In genomic region chr11:80899381-80899780, GRCh38 we compare ENCODE assay signal across 11 cellular contexts.
DNase-seq lines count a peak whose midpoint lies in the region; ATAC-seq, FAIRE-seq and TF ChIP-seq lines count a peak whose summit lies in the region.
"Had no signal": no experiment of that assay in that cellular context is flagged by ENCODE, and none has a peak within 500 bp of the region (broad histone marks: within the 10 kb centered on the region; RNA-seq: fewer than 3 reads in every experiment).

No MANE protein-coding gene starts in this region.

- H4K20me1 ChIP-seq in SK-N-SH (ENCODE audit: insufficient read depth) (no peaks in the 10 kb centered on the region), astrocyte (ENCODE audit: insufficient read depth, low read length) (no peaks in the 10 kb centered on the region)

- no peak for TF ChIP-seq POLR2A in testis (IDR thresholded peaks at IDR 0.05)

- H3K9ac ChIP-seq in SK-N-SH (no peak overlapping the region), astrocyte (ENCODE audit: low read length) (no peak overlapping the region)

- H3K27me3 Mint-ChIP-seq in astrocyte (ENCODE audit: low read depth, unreplicated experiment) (no peaks in the 10 kb centered on the region), Calu3 (ENCODE audit: unreplicated experiment) (no peaks in the 10 kb centered on the region)
- H3K27me3 Mint-ChIP-seq: activated CD8-positive, alpha-beta memory T cell treated with anti-CD3 and anti-CD28 coated beads, Interleukin-2, amount 10 ng/mL, durations not matched to agents 7 days and 5 days had no signal

- H3K36me3 ChIP-seq in SK-N-SH (replicated peaks in 1 of 2; ENCODE audit: control insufficient read depth in 1 of 2, insufficient read depth in 2 of 2, low read length in 1 of 2) (no peaks in the 10 kb centered on the region), MG63 (no peaks in the 10 kb centered on the region), astrocyte (ENCODE audit: insufficient read depth, low read length) (no peaks in the 10 kb centered on the region), testis (ENCODE audit: low read depth, missing control alignments) (no peaks in the 10 kb centered on the region)
- H3K36me3 ChIP-seq: cardiac muscle cell had no signal

- no peak for ATAC-seq in SK-N-SH treated with all-trans-retinoic acid at 6 μM for 48 hours
- ATAC-seq: activated CD8-positive, alpha-beta memory T cell treated with anti-CD3 and anti-CD28 coated beads, Interleukin-2, amount 10 ng/mL, durations not matched to agents 7 days and 5 days had no signal

- FAIRE-seq in astrocyte (lab: Jason Lieb, UNC), result no peak
- FAIRE-seq: small intestine had no signal

- TF ChIP-seq CTCF in SK-N-SH (IDR thresholded peaks at IDR 0.05), result no peak
- no peak for TF ChIP-seq CTCF in astrocyte (IDR thresholded peaks at IDR 0.05; ENCODE audit: insufficient read depth, low read depth, low read length)
- no peak for TF ChIP-seq CTCF in retinal pigment epithelial cell (conservative IDR thresholded peaks at IDR 0.05; ENCODE audit: low read depth, low read length)
- no peak for TF ChIP-seq CTCF in Calu3 (IDR thresholded peaks at IDR 0.05; ENCODE audit: unreplicated experiment)
- no peak for TF ChIP-seq CTCF in testis (IDR thresholded peaks at IDR 0.05)

- 8% methylated on average over 1 of the region's 1 CpG for WGBS in SK-N-SH (ENCODE audit: low lambda C conversion rate)
- WGBS in testis, 2 donors, result 10 to 38% methylated on average over 1 of the region's 1 CpG

- no peak for TF ChIP-seq EP300 in SK-N-SH (IDR thresholded peaks at IDR 0.05; ENCODE audit: borderline replicate concordance in 1 of 2, low read depth in 1 of 2, low read length in 1 of 2)

- H3K79me2 ChIP-seq in SK-N-SH (ENCODE audit: insufficient read depth) (no peaks in the 10 kb centered on the region), astrocyte (ENCODE audit: insufficient read depth, low read length) (no peaks in the 10 kb centered on the region)

- H3K4me1 Mint-ChIP-seq in astrocyte (ENCODE audit: low read depth, unreplicated experiment) (no peaks in the 10 kb centered on the region), Calu3 (ENCODE audit: low read depth, unreplicated experiment) (no peaks in the 10 kb centered on the region)
- H3K4me1 Mint-ChIP-seq: activated CD8-positive, alpha-beta memory T cell treated with anti-CD3 and anti-CD28 coated beads, Interleukin-2, amount 10 ng/mL, durations not matched to agents 7 days and 5 days had no signal

- no peak overlapping the region for H3K4me3 ChIP-seq in SK-N-SH (ENCODE audit: low read depth in 2 of 2, low read length in 1 of 2)
- H3K4me3 ChIP-seq in MG63, result no peak overlapping the region
- no peak overlapping the region for H3K4me3 ChIP-seq in astrocyte (ENCODE audit: insufficient read depth, low read depth, low read length)
- H3K4me3 ChIP-seq in retinal pigment epithelial cell (ENCODE audit: low read length), result no peak overlapping the region
- H3K4me3 ChIP-seq in testis, result no peak overlapping the region
- H3K4me3 ChIP-seq: cardiac muscle cell had no signal

- no peaks in the 10 kb centered on the region for H3K27me3 ChIP-seq in SK-N-SH (ENCODE audit: insufficient read depth)
- no peaks in the 10 kb centered on the region; the same call in 1 of the 2 replicates for H3K27me3 ChIP-seq in MG63
- no peaks in the 10 kb centered on the region for H3K27me3 ChIP-seq in astrocyte (ENCODE audit: insufficient read depth, low read length)
- no peaks in the 10 kb centered on the region for H3K27me3 ChIP-seq in testis
- H3K27me3 ChIP-seq: cardiac muscle cell had no signal

- no peak overlapping the region for H2AFZ ChIP-seq in SK-N-SH (ENCODE audit: low read depth)
- no peak overlapping the region for H2AFZ ChIP-seq in astrocyte (ENCODE audit: low read depth, low read length)

- H3F3A ChIP-seq in SK-N-SH (replicated peaks; ENCODE audit: insufficient read depth), result no peaks in the 10 kb centered on the region

- H3K4me2 ChIP-seq in SK-N-SH (no peak overlapping the region), astrocyte (ENCODE audit: low read length) (no peak overlapping the region)

- no peaks in the 10 kb centered on the region for H3K9me3 ChIP-seq in SK-N-SH
- H3K9me3 ChIP-seq in MG63, result no peaks in the 10 kb centered on the region
- H3K9me3 ChIP-seq in astrocyte (ENCODE audit: insufficient read depth, low read depth, low read length), result no peaks in the 10 kb centered on the region
- H3K9me3 ChIP-seq in testis, result no peaks in the 10 kb centered on the region

- intact Hi-C loops in Calu3 (cut with micrococcal nuclease; ENCODE audit: unreplicated experiment) (no loop called here), testis (cut with DNase I; ENCODE audit: low total_unique reads) (no loop called here)

- CTCF ChIA-PET in SK-N-SH (lab: Yijun Ruan, JAX), result no interaction called here
- CTCF ChIA-PET in Calu3 (lab: Charles Lee), result no interaction called here

- H3K27ac ChIP-seq in SK-N-SH (ENCODE audit: low read depth in 2 of 2, low read length in 1 of 2) (no peak overlapping the region), astrocyte (ENCODE audit: low read depth, low read length) (no peak overlapping the region), testis (no peak overlapping the region)
- H3K27ac ChIP-seq: cardiac muscle cell had no signal

- no peaks in the 10 kb centered on the region for H3K36me3 Mint-ChIP-seq in astrocyte (ENCODE audit: low read depth, unreplicated experiment)
- H3K36me3 Mint-ChIP-seq in Calu3 (ENCODE audit: insufficient read depth, unreplicated experiment), result no peaks in the 10 kb centered on the region
- H3K36me3 Mint-ChIP-seq: activated CD8-positive, alpha-beta memory T cell treated with anti-CD3 and anti-CD28 coated beads, Interleukin-2, amount 10 ng/mL, durations not matched to agents 7 days and 5 days had no signal

- H3K27ac Mint-ChIP-seq in astrocyte (ENCODE audit: unreplicated experiment) (no peak overlapping the region), Calu3 (ENCODE audit: unreplicated experiment) (no peak overlapping the region)
- H3K27ac Mint-ChIP-seq: activated CD8-positive, alpha-beta memory T cell treated with anti-CD3 and anti-CD28 coated beads, Interleukin-2, amount 10 ng/mL, durations not matched to agents 7 days and 5 days had no signal

- TF ChIP-seq RAD21 in SK-N-SH (IDR thresholded peaks at IDR 0.05; ENCODE audit: low read length), result no peak

- no TSS peak for BruUV-seq in Calu3 (replicated peaks; lab: Mats Ljungman, UMichigan)

- H3K4me1 ChIP-seq in SK-N-SH (ENCODE audit: control insufficient read depth in 1 of 2, insufficient read depth in 2 of 2, low read depth in 1 of 2, low read length in 1 of 2) (no peaks in the 10 kb centered on the region), astrocyte (ENCODE audit: insufficient read depth, low read length) (no peaks in the 10 kb centered on the region), testis (no peaks in the 10 kb centered on the region)

- no peaks in the 10 kb centered on the region for H3K9me2 ChIP-seq in SK-N-SH

- POLR2A ChIA-PET in SK-N-SH (lab: Yijun Ruan, JAX), result no interaction called here

- H3K4me3 Mint-ChIP-seq in astrocyte (ENCODE audit: unreplicated experiment) (no peak overlapping the region), Calu3 (ENCODE audit: low read depth, unreplicated experiment) (no peak overlapping the region)
- H3K4me3 Mint-ChIP-seq: activated CD8-positive, alpha-beta memory T cell treated with anti-CD3 and anti-CD28 coated beads, Interleukin-2, amount 10 ng/mL, durations not matched to agents 7 days and 5 days had no signal

- DNase-seq in SK-N-SH (no peak), MG63 (peak; percentile 3), astrocyte (ENCODE audit: low read depth) (peak; percentile 8), retinal pigment epithelial cell (ENCODE audit: low read depth) (peak; percentile 33), T-helper 1 cell (no peak), Calu3 (no peak), testis (no peak)
- DNase-seq: activated CD8-positive, alpha-beta memory T cell treated with anti-CD3 and anti-CD28 coated beads, Interleukin-2, amount 10 ng/mL, durations not matched to agents 7 days and 5 days; small intestine had no signal

- H3K9me3 Mint-ChIP-seq in astrocyte (ENCODE audit: unreplicated experiment) (no peaks in the 10 kb centered on the region), Calu3 (ENCODE audit: low read depth, unreplicated experiment) (peaks cover 6% of the 10 kb centered on the region)

TF ChIP-seq in SK-N-SH treated with all-trans-retinoic acid at 6 μM for 48 hours, 23 proteins besides CTCF, POLR2A, EP300 and RAD21 (continues in another document):
- TF ChIP-seq, protein P1, sequence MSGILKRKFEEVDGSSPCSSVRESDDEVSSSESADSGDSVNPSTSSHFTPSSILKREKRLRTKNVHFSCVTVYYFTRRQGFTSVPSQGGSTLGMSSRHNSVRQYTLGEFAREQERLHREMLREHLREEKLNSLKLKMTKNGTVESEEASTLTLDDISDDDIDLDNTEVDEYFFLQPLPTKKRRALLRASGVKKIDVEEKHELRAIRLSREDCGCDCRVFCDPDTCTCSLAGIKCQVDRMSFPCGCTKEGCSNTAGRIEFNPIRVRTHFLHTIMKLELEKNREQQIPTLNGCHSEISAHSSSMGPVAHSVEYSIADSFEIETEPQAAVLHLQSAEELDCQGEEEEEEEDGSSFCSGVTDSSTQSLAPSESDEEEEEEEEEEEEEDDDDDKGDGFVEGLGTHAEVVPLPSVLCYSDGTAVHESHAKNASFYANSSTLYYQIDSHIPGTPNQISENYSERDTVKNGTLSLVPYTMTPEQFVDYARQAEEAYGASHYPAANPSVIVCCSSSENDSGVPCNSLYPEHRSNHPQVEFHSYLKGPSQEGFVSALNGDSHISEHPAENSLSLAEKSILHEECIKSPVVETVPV (CRISPR knock-in tag; IDR thresholded peaks at IDR 0.05), result no peak
- no peak for TF ChIP-seq TOX (CRISPR knock-in tag; IDR thresholded peaks at IDR 0.05; ENCODE audit: borderline replicate concordance)

TF ChIP-seq in SK-N-SH, 30 proteins besides CTCF, POLR2A, EP300 and RAD21 (continues in another document):
- no peak for TF ChIP-seq NFIC (IDR thresholded peaks at IDR 0.05; ENCODE audit: borderline replicate concordance)
- TF ChIP-seq EZH2phosphoT487 (IDR thresholded peaks at IDR 0.05; ENCODE audit: borderline replicate concordance, low read depth), result no peak
- no peak for TF ChIP-seq GATA2 (CRISPR knock-in tag; IDR thresholded peaks at IDR 0.05)
- TF ChIP-seq, protein P2, sequence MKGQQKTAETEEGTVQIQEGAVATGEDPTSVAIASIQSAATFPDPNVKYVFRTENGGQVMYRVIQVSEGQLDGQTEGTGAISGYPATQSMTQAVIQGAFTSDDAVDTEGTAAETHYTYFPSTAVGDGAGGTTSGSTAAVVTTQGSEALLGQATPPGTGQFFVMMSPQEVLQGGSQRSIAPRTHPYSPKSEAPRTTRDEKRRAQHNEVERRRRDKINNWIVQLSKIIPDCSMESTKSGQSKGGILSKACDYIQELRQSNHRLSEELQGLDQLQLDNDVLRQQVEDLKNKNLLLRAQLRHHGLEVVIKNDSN (IDR thresholded peaks at IDR 0.05; ENCODE audit: borderline replicate concordance, low read depth), result no peak
- no peak for TF ChIP-seq TAF1 (IDR thresholded peaks at IDR 0.05; ENCODE audit: borderline replicate concordance, low read depth, low read length)
- no peak for TF ChIP-seq RCOR1 (IDR thresholded peaks at IDR 0.05; ENCODE audit: low read length)
- TF ChIP-seq FOXJ3 (CRISPR knock-in tag; IDR thresholded peaks at IDR 0.05), result no peak
- no peak for TF ChIP-seq FOSL2 (IDR thresholded peaks at IDR 0.05; ENCODE audit: borderline replicate concordance, low read depth)

Comparison
In these comparisons a context has a peak if more than half of its experiments do, and no peak if none do; other contexts are left out.
1. DNase-seq: peak in MG63 (single experiment), astrocyte (single experiment) and retinal pigment epithelial cell (single experiment); none in SK-N-SH (single experiment), T-helper 1 cell (0 of 5), Calu3 (single experiment) and testis (single experiment).